1 cellular context compared by ENCODE assay signal in genomic region chrX:118345401-118346257, GRCh38.
A peak's percentile ranks its signal among the peaks of the same experiment; 100 is the strongest.
TF ChIP-seq lines count a peak whose summit lies in the region.

WDR44 (plus strand) TSS chrX:118346106; CDS start chrX:118346504, 398 bp downstream.

TF ChIP-seq in K562, 482 proteins besides CTCF, POLR2A, EP300 and RAD21 (continued from another document and continues in another):
- TF ChIP-seq ZNF280B (CRISPR knock-in tag; IDR thresholded peaks at IDR 0.05) (no peak), SRSF9 (IDR thresholded peaks at IDR 0.05; ENCODE audit: borderline replicate concordance, low read depth, low read length) (no peak), TAF15 (IDR thresholded peaks at IDR 0.05; ENCODE audit: low read depth, low read length) (no peak), CREB1 (IDR thresholded peaks at IDR 0.05) (no peak), CREB1 (CRISPR knock-in tag; IDR thresholded peaks at IDR 0.05) (peak; percentile 50; the same call in 1 of the 2 replicates), CEBPZ (IDR thresholded peaks at IDR 0.05; ENCODE audit: borderline replicate concordance, low read depth, low read length) (no peak), NR4A1 (CRISPR knock-in tag; IDR thresholded peaks at IDR 0.05) (no peak), NR4A1 (tag; IDR thresholded peaks at IDR 0.05) (no peak), CHCHD3 (CRISPR knock-in tag; IDR thresholded peaks at IDR 0.05) (no peak), MTA1 (IDR thresholded peaks at IDR 0.05; ENCODE audit: borderline replicate concordance) (0 out of 2 replicates have a peak, but pooled peaks have one; percentile 25), SUPT5H (IDR thresholded peaks at IDR 0.05) (peak; percentile 80), GABPA (tag; conservative IDR thresholded peaks at IDR 0.05; ENCODE audit: low read depth) (peak; percentile 79), ZBED1 (IDR thresholded peaks at IDR 0.05) (no peak), HDAC3 (IDR thresholded peaks at IDR 0.05; ENCODE audit: borderline replicate concordance, partially characterized antibody) (peak; percentile 21), KDM1A (IDR thresholded peaks at IDR 0.05) (peak in 1 of 2 experiments; percentile 33; a peak in 1 of 4 replicates), CEBPB (tag; IDR thresholded peaks at IDR 0.05) (no peak), MYNN (IDR thresholded peaks at IDR 0.05) (no peak), MYNN (CRISPR knock-in tag; IDR thresholded peaks at IDR 0.05) (no peak), PRMT5 (CRISPR knock-in tag; IDR thresholded peaks at IDR 0.05) (no peak), TSC22D4 (tag; IDR thresholded peaks at IDR 0.05) (no peak), DLX4 (CRISPR knock-in tag; IDR thresholded peaks at IDR 0.05) (no peak), MXD1 (CRISPR knock-in tag; IDR thresholded peaks at IDR 0.05; ENCODE audit: borderline replicate concordance, poor library complexity, severe bottlenecking) (no peak), CHD7 (IDR thresholded peaks at IDR 0.05; ENCODE audit: low read depth, low read length) (no peak), ZNF12 (CRISPR knock-in tag; IDR thresholded peaks at IDR 0.05) (no peak), MBD2 (IDR thresholded peaks at IDR 0.05; ENCODE audit: borderline replicate concordance, low read depth) (0 out of 2 replicates have a peak, but pooled peaks have one; percentile 6), FOXP4 (CRISPR knock-in tag; IDR thresholded peaks at IDR 0.05; ENCODE audit: borderline replicate concordance) (no peak), CBFB (CRISPR knock-in tag; IDR thresholded peaks at IDR 0.05) (no peak), FIP1L1 (IDR thresholded peaks at IDR 0.05; ENCODE audit: low read depth, low read length, poor library complexity, severe bottlenecking) (no peak), HMG20B (CRISPR knock-in tag; IDR thresholded peaks at IDR 0.05) (no peak), MNT (conservative IDR thresholded peaks at IDR 0.05) (0 out of 4 replicates have a peak, but pooled peaks of 1 of the 2 experiments have one; percentile 28), RBM15 (IDR thresholded peaks at IDR 0.05; ENCODE audit: insufficient read depth, low read length) (no peak), ZNF395 (CRISPR knock-in tag; IDR thresholded peaks at IDR 0.05) (no peak), CC2D1A (IDR thresholded peaks at IDR 0.05) (no peak), SP1 (CRISPR knock-in tag; IDR thresholded peaks at IDR 0.05) (peak; percentile 63; the same call in 1 of the 2 replicates), ZNF23 (CRISPR knock-in tag; IDR thresholded peaks at IDR 0.05) (no peak)
